In genomic region chr14:87503711-87504110, GRCh38 we compare ENCODE assay signal across 34 cellular contexts.
"Had no signal": no experiment of that assay in that cellular context is flagged by ENCODE, and none has a peak within 500 bp of the region (broad histone marks: within the 10 kb centered on the region; RNA-seq: fewer than 3 reads in every experiment).

No MANE protein-coding gene starts in this region.

- H3K4me3 ChIP-seq: gastrocnemius medialis, ovary, prostate gland, skin epidermis, testis, transverse colon had no signal

- DNase-seq: activated CD4-positive, alpha-beta memory T cell treated with anti-CD3 and anti-CD28 coated beads for 36 hours; activated CD4-positive, alpha-beta T cell treated with anti-CD3 and anti-CD28 coated beads, Interleukin-2, amount 10 ng/mL, durations not matched to agents 24 days and 14 days; activated CD4-positive, CD25-positive, alpha-beta regulatory T cell treated with anti-CD3 and anti-CD28 coated beads, Interleukin-2, amount 50 U/mL, for 72 hours; activated CD8-positive, alpha-beta memory T cell treated with anti-CD3 and anti-CD28 coated beads, Interleukin-2, amount 50 U/mL, for 4 hours; activated gamma-delta T cell; activated naive CD4-positive, alpha-beta T cell treated with anti-CD3 and anti-CD28 coated beads, Interleukin-2, amount 10 ng/mL, durations not matched to agents 7 days and 5 days; activated naive CD8-positive, alpha-beta T cell treated with anti-CD3 and anti-CD28 coated beads, Interleukin-2, amount 10 ng/mL, durations not matched to agents 7 days and 5 days; activated T-cell treated with anti-CD3 and anti-CD28 coated beads, Interleukin-2, amount 50 U/mL, for 1 hour; caudate nucleus; cortex of kidney; effector memory CD8-positive, alpha-beta T cell; erythroblast; gastrocnemius medialis; glutamatergic neuron; immature natural killer cell; kidney; left colon; mammary epithelial cell; naive B cell; nephron progenitor cell; ovary; retina; stimulated activated CD4-positive, alpha-beta T cell treated with anti-CD3 and anti-CD28 coated beads, Interleukin-12 subunit alpha, Interleukin-12 subunit beta, amount 100 ng/mL, for 4 hours; stimulated activated CD4-positive, alpha-beta T cell treated with anti-CD3 and anti-CD28 coated beads, Interleukin-4, amount 100 ng/mL, for 1 hour; stimulated activated naive CD8-positive, alpha-beta T cell treated with anti-CD3 and anti-CD28 coated beads, Interleukin-15, Interleukin-2, amounts not matched to agents 100 U/mL and 50 U/mL, for 24 hours; testis; transverse colon; WERI-Rb-1 had no signal

- ATAC-seq: effector memory CD8-positive, alpha-beta T cell; gastrocnemius medialis; left colon; sciatic nerve; stimulated activated naive CD8-positive, alpha-beta T cell treated with anti-CD3 and anti-CD28 coated beads, Interleukin-15, Interleukin-2, amounts not matched to agents 100 U/mL and 50 U/mL, for 24 hours had no signal

- H3K4me1 Mint-ChIP-seq: activated CD4-positive, alpha-beta T cell treated with anti-CD3 and anti-CD28 coated beads, Interleukin-2, amount 10 ng/mL, durations not matched to agents 24 days and 14 days; activated naive CD4-positive, alpha-beta T cell treated with anti-CD3 and anti-CD28 coated beads, Interleukin-2, amount 10 ng/mL, durations not matched to agents 7 days and 5 days; activated naive CD8-positive, alpha-beta T cell treated with anti-CD3 and anti-CD28 coated beads, Interleukin-2, amount 10 ng/mL, durations not matched to agents 7 days and 5 days; immature natural killer cell; naive B cell; nephron progenitor cell had no signal

- H3K27ac Mint-ChIP-seq: activated CD4-positive, alpha-beta memory T cell treated with anti-CD3 and anti-CD28 coated beads for 36 hours; activated CD4-positive, alpha-beta T cell treated with anti-CD3 and anti-CD28 coated beads, Interleukin-2, amount 10 ng/mL, durations not matched to agents 24 days and 14 days; activated naive CD4-positive, alpha-beta T cell treated with anti-CD3 and anti-CD28 coated beads, Interleukin-2, amount 10 ng/mL, durations not matched to agents 7 days and 5 days; activated naive CD8-positive, alpha-beta T cell treated with anti-CD3 and anti-CD28 coated beads, Interleukin-2, amount 10 ng/mL, durations not matched to agents 7 days and 5 days; activated T-helper 1 cell treated with anti-CD3 and anti-CD28 coated beads, Interleukin-12 subunit alpha, Interleukin-12 subunit beta, Interleukin-2, Interleukin-4 antibody, amounts not matched to agents 30 ng/mL and 10 ng/mL and 1 ng/mL, durations not matched to agents 14 hours and 24 hours and 36 hours; effector memory CD8-positive, alpha-beta T cell; immature natural killer cell; mesothelial cell of epicardium; naive B cell; nephron progenitor cell had no signal

- H3K27me3 Mint-ChIP-seq: activated CD4-positive, alpha-beta memory T cell treated with anti-CD3 and anti-CD28 coated beads for 36 hours; activated CD4-positive, alpha-beta T cell treated with anti-CD3 and anti-CD28 coated beads, Interleukin-2, amount 10 ng/mL, durations not matched to agents 24 days and 14 days; activated naive CD4-positive, alpha-beta T cell treated with anti-CD3 and anti-CD28 coated beads, Interleukin-2, amount 10 ng/mL, durations not matched to agents 7 days and 5 days; activated naive CD8-positive, alpha-beta T cell treated with anti-CD3 and anti-CD28 coated beads, Interleukin-2, amount 10 ng/mL, durations not matched to agents 7 days and 5 days; effector memory CD8-positive, alpha-beta T cell; naive B cell had no signal

- H3K27ac ChIP-seq: gastrocnemius medialis, neutrophil, ovary, prostate gland, skin epidermis, testis, transverse colon, WERI-Rb-1 had no signal

- H3K9me3 ChIP-seq: gastrocnemius medialis, neutrophil, ovary, prostate gland, testis, transverse colon had no signal

- H3K4me3 Mint-ChIP-seq: activated CD4-positive, alpha-beta memory T cell treated with anti-CD3 and anti-CD28 coated beads for 36 hours; activated CD4-positive, alpha-beta T cell treated with anti-CD3 and anti-CD28 coated beads, Interleukin-2, amount 10 ng/mL, durations not matched to agents 24 days and 14 days; activated naive CD4-positive, alpha-beta T cell treated with anti-CD3 and anti-CD28 coated beads, Interleukin-2, amount 10 ng/mL, durations not matched to agents 7 days and 5 days; activated naive CD8-positive, alpha-beta T cell treated with anti-CD3 and anti-CD28 coated beads, Interleukin-2, amount 10 ng/mL, durations not matched to agents 7 days and 5 days; activated T-helper 1 cell treated with anti-CD3 and anti-CD28 coated beads, Interleukin-12 subunit alpha, Interleukin-12 subunit beta, Interleukin-2, Interleukin-4 antibody, amounts not matched to agents 30 ng/mL and 10 ng/mL and 1 ng/mL, durations not matched to agents 14 hours and 24 hours and 36 hours; effector memory CD8-positive, alpha-beta T cell; immature natural killer cell; mesothelial cell of epicardium; naive B cell; nephron progenitor cell had no signal

- H3K36me3 ChIP-seq: gastrocnemius medialis, neutrophil, ovary, prostate gland, transverse colon, WERI-Rb-1 had no signal

- H3K4me1 ChIP-seq: gastrocnemius medialis, prostate gland, testis, transverse colon had no signal

- H3K36me3 Mint-ChIP-seq: activated CD4-positive, alpha-beta memory T cell treated with anti-CD3 and anti-CD28 coated beads for 36 hours; activated naive CD4-positive, alpha-beta T cell treated with anti-CD3 and anti-CD28 coated beads, Interleukin-2, amount 10 ng/mL, durations not matched to agents 7 days and 5 days; activated naive CD8-positive, alpha-beta T cell treated with anti-CD3 and anti-CD28 coated beads, Interleukin-2, amount 10 ng/mL, durations not matched to agents 7 days and 5 days; immature natural killer cell; mesothelial cell of epicardium; naive B cell had no signal

- H3K9me3 Mint-ChIP-seq: activated CD4-positive, alpha-beta T cell treated with anti-CD3 and anti-CD28 coated beads, Interleukin-2, amount 10 ng/mL, durations not matched to agents 24 days and 14 days; activated naive CD4-positive, alpha-beta T cell treated with anti-CD3 and anti-CD28 coated beads, Interleukin-2, amount 10 ng/mL, durations not matched to agents 7 days and 5 days; activated T-helper 1 cell treated with anti-CD3 and anti-CD28 coated beads, Interleukin-12 subunit alpha, Interleukin-12 subunit beta, Interleukin-2, Interleukin-4 antibody, amounts not matched to agents 30 ng/mL and 10 ng/mL and 1 ng/mL, durations not matched to agents 14 hours and 24 hours and 36 hours; mesothelial cell of epicardium; nephron progenitor cell had no signal

- H3K27me3 ChIP-seq: gastrocnemius medialis, neutrophil, ovary, testis, transverse colon had no signal
